Comparison of ENCODE assay signal across 10 cellular contexts in the genomic region with DNA sequence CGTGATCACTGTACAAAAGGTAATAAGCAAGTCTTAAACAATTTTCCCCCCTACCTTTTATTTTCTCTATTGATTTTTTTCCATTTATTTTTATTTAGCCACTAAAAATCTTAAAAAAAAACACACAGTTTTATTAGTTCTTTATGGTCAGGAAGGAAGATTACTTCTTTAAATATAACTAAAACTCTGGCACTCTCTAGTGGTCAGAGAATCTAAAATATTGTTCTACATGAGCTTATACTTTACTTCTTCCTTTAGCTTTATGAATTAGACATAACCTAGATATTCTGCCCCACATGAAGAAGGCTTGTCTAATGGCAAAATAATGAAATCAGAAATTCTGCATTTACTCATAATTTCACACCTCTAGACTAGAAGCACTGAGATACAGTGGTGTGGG.
DNase-seq lines count a peak whose midpoint lies in the region; TF ChIP-seq lines count a peak whose summit lies in the region.
"Had no signal": no experiment of that assay in that cellular context is flagged by ENCODE, and none has a peak within 500 bp of the region (broad histone marks: within the 10 kb centered on the region; RNA-seq: fewer than 3 reads in every experiment).

No MANE protein-coding gene starts in this region.

- H4K8ac ChIP-seq in mesendoderm (ENCODE audit: low read depth, low read length): no peak overlapping the region

- H3K4me1 ChIP-seq in uterus: no peaks in the 10 kb centered on the region
- H3K4me1 ChIP-seq in mesendoderm (ENCODE audit: control insufficient read depth, low read depth, low read length): no peaks in the 10 kb centered on the region

- no peaks in the 10 kb centered on the region for H3K36me3 ChIP-seq in GM06990 (ENCODE audit: control insufficient read depth, insufficient read depth, low read length)
- H3K36me3 ChIP-seq in uterus: no peaks in the 10 kb centered on the region
- H3K36me3 ChIP-seq in mesendoderm (ENCODE audit: control insufficient read depth, insufficient read depth, low read length): no peaks in the 10 kb centered on the region

- no peaks in the 10 kb centered on the region for H3K79me2 ChIP-seq in mesendoderm (ENCODE audit: control insufficient read depth, insufficient read depth, low read length)

- H3K79me1 ChIP-seq in mesendoderm (ENCODE audit: low read length): no peaks in the 10 kb centered on the region

- H4K5ac ChIP-seq in mesendoderm (ENCODE audit: low read length): no peak overlapping the region

- intact Hi-C loops in uterus (cut with DNase I; ENCODE audit: low total_unique reads): no loop called here

- no peak overlapping the region for H3K4ac ChIP-seq in mesendoderm (ENCODE audit: low read depth, low read length)

- CTCF ChIA-PET in RWPE1 (lab: Yijun Ruan, JAX): interaction anchor here (0.7 kb wide), 1 partner anchor 513 kb away, joined by 4 read pairs; no protein-coding TSS in a partner anchor

- H3K27me3 ChIP-seq in GM06990 (replicated peaks; ENCODE audit: control insufficient read depth, insufficient read depth, low read length) (no peaks in the 10 kb centered on the region), uterus (no peaks in the 10 kb centered on the region), mesendoderm (ENCODE audit: insufficient read depth, low read length, poor library complexity) (no peaks in the 10 kb centered on the region)

- no peak for TF ChIP-seq POLR2A in uterus (IDR thresholded peaks at IDR 0.05)

- no peak overlapping the region for H3K27ac ChIP-seq in 22Rv1
- H3K27ac ChIP-seq in RWPE1: no peak overlapping the region
- no peak overlapping the region for H3K27ac ChIP-seq in uterus
- H3K27ac ChIP-seq in substantia nigra (ENCODE audit: low read depth, low read length, poor library complexity, severe bottlenecking): no peak overlapping the region
- H3K27ac ChIP-seq in mesendoderm (ENCODE audit: low read depth, low read length): no peak overlapping the region

- no peak overlapping the region for H2BK5ac ChIP-seq in mesendoderm (ENCODE audit: low read length)

- no peak overlapping the region for H3K23ac ChIP-seq in mesendoderm (ENCODE audit: low read length)

- POLR2A ChIA-PET in RWPE1 (lab: Yijun Ruan, JAX; ENCODE audit: low non-redundant PET): no interaction called here

- DNase-seq in GM06990 (ENCODE audit: extremely low read depth, insufficient read length) (no peak), RWPE1 (ENCODE audit: low spot score) (no peak), fibroblast of the aortic adventitia (ENCODE audit: low read depth) (peak; percentile 36), uterus (no peak), substantia nigra (lab: John Stamatoyannopoulos, UW) (no peak), HK-2 (ENCODE audit: unreplicated experiment) (no peak), mesendoderm (no peak)
- DNase-seq: CD8-positive, alpha-beta T cell; NCI-H2171 treated with DMSO at 0.1 percent for 48 hours had no signal

- no peaks in the 10 kb centered on the region for H3K9me3 ChIP-seq in uterus

- no peak overlapping the region for H2BK120ac ChIP-seq in mesendoderm (ENCODE audit: low read depth, low read length)

- H2AK5ac ChIP-seq in mesendoderm (ENCODE audit: low read length): no peak overlapping the region

- H2BK15ac ChIP-seq in mesendoderm (replicated peaks; ENCODE audit: low read depth): no peak overlapping the region

- H3K9ac ChIP-seq in mesendoderm (ENCODE audit: low read length): no peak overlapping the region

- H3K4me2 ChIP-seq in mesendoderm (ENCODE audit: low read length): no peak overlapping the region

- TF ChIP-seq CTCF in 22Rv1 (IDR thresholded peaks at IDR 0.05) (peak; percentile 22; the same call in 1 of the 2 replicates), GM06990 (IDR thresholded peaks at IDR 0.05; ENCODE audit: insufficient read depth, low read length, poor library complexity, severe bottlenecking) (peak; percentile 10), RWPE1 (conservative IDR thresholded peaks at IDR 0.05; ENCODE audit: low read depth) (0 out of 2 replicates have a peak, but pooled peaks have one; percentile 9), fibroblast of the aortic adventitia (IDR thresholded peaks at IDR 0.05; ENCODE audit: insufficient read depth, low read length) (peak; percentile 7), uterus (IDR thresholded peaks at IDR 0.05) (no peak)

- WGBS in mesendoderm (ENCODE audit: extremely low coverage, insufficient coverage, low lambda C conversion rate): no CpG with 5 or more reads among the region's 1 CpG

- H3K4me3 ChIP-seq in GM06990 (replicated peaks; ENCODE audit: low read depth, low read length): no peak overlapping the region
- H3K4me3 ChIP-seq in fibroblast of the aortic adventitia (ENCODE audit: low read depth, low read length): no peak overlapping the region
- no peak overlapping the region for H3K4me3 ChIP-seq in uterus
- no peak overlapping the region for H3K4me3 ChIP-seq in mesendoderm (ENCODE audit: low read length)

- no peak overlapping the region for H3K56ac ChIP-seq in mesendoderm (ENCODE audit: low read length)

- H3K18ac ChIP-seq in mesendoderm (ENCODE audit: low read length): no peak overlapping the region

Comparison
In these comparisons a context has a peak if more than half of its experiments do, and no peak if none do; other contexts are left out.
1. CTCF ChIP-seq: peak in 22Rv1 (single experiment), GM06990 (single experiment), RWPE1 (single experiment) and fibroblast of the aortic adventitia (single experiment); none in uterus (0 of 4).